30 cellular contexts compared by ENCODE assay signal in the genomic region with DNA sequence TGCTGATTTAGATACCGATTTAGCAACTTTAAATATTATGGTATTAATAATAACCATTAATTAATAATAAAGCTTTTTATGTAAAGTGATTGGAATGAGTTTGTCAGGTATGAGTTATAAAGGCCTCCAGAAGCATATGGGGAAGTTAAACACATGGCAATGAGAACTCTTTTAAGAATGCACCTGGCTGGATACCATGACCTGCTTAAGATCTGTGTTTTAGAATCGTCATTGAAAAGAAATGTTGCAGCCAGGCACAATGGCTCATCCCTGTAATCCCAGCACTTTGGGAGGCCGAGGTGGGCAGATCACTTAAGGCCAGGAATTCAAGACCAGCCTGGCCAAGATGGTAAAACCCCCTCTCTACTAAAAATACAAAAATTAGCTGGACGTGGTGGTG.
"Had no signal": no experiment of that assay in that cellular context is flagged by ENCODE, and none has a peak within 500 bp of the region (broad histone marks: within the 10 kb centered on the region; RNA-seq: fewer than 3 reads in every experiment).

No MANE protein-coding gene starts in this region.

- H3K27ac ChIP-seq: ascending aorta, breast epithelium, cardiac muscle cell, colonic mucosa, foreskin keratinocyte, gastrocnemius medialis, heart left ventricle, WERI-Rb-1 had no signal

- H3K36me3 ChIP-seq: ascending aorta, breast epithelium, cardiac muscle cell, colonic mucosa, gastrocnemius medialis, heart left ventricle, WERI-Rb-1 had no signal

- ATAC-seq: activated CD4-positive, CD25-positive, alpha-beta regulatory T cell treated with anti-CD3 and anti-CD28 coated beads, Interleukin-2, amount 50 U/mL, for 24 hours; activated CD8-positive, alpha-beta T cell treated with anti-CD3 and anti-CD28 coated beads for 36 hours; activated T-cell treated with anti-CD3 and anti-CD28 coated beads, Interleukin-2, amount 50 U/mL, for 4 hours; activated T-helper 17 cell treated with anti-CD3 and anti-CD28 coated beads, Interleukin-2, amount 50 U/mL, for 72 hours; esophagus mucosa; foreskin keratinocyte; gastrocnemius medialis; heart left ventricle; T-helper 17 cell had no signal

- H3K27me3 ChIP-seq: ascending aorta, breast epithelium, cardiac muscle cell, colonic mucosa, foreskin keratinocyte, gastrocnemius medialis, heart left ventricle had no signal

- H3K4me1 ChIP-seq: ascending aorta, breast epithelium, colonic mucosa, foreskin keratinocyte, gastrocnemius medialis, heart left ventricle had no signal

- H3K4me3 ChIP-seq: ascending aorta, breast epithelium, cardiac muscle cell, colonic mucosa, gastrocnemius medialis, heart left ventricle had no signal

- H3K9me3 ChIP-seq: ascending aorta, breast epithelium, colonic mucosa, gastrocnemius medialis, heart left ventricle had no signal

- DNase-seq: activated B cell treated with CpG ODN at 0.5 μM for 24 hours; activated CD4-positive, alpha-beta T cell treated with anti-CD3 and anti-CD28 coated beads for 48 hours; activated CD4-positive, alpha-beta T cell treated with anti-CD3 and anti-CD28 coated beads, Interleukin-2, amount 50 U/mL, for 1 hour; activated CD4-positive, alpha-beta T cell treated with anti-CD3 and anti-CD28 coated beads, Interleukin-2, amount 50 U/mL, for 48 hours; activated CD8-positive, alpha-beta memory T cell treated with anti-CD3 and anti-CD28 coated beads for 24 hours; activated CD8-positive, alpha-beta T cell treated with anti-CD3 and anti-CD28 coated beads for 36 hours; activated effector memory CD4-positive, alpha-beta T cell treated with Interleukin-2 at 50 U/mL for 16 hours; activated gamma-delta T cell treated with Interleukin-2 at 50 U/mL for 16 hours; activated naive CD4-positive, alpha-beta T cell treated with anti-CD3 and anti-CD28 coated beads, Interleukin-2, amount 50 U/mL, for 16 hours; activated naive CD4-positive, alpha-beta T cell treated with Interleukin-2 at 50 U/mL for 16 hours; activated T-cell treated with anti-CD3 and anti-CD28 coated beads, Interleukin-2, amount 50 U/mL, for 4 hours; amygdala; central memory CD4-positive, alpha-beta T cell; cerebellar nuclear complex; colonic mucosa; effector CD8-positive, alpha-beta T cell; foreskin keratinocyte; gastrocnemius medialis; glutamatergic neuron; heart left ventricle; T-helper 1 cell; T-helper 17 cell; T1000; WERI-Rb-1 had no signal
